Comparison of ENCODE assay signal across 2 cellular contexts in the genomic region with DNA sequence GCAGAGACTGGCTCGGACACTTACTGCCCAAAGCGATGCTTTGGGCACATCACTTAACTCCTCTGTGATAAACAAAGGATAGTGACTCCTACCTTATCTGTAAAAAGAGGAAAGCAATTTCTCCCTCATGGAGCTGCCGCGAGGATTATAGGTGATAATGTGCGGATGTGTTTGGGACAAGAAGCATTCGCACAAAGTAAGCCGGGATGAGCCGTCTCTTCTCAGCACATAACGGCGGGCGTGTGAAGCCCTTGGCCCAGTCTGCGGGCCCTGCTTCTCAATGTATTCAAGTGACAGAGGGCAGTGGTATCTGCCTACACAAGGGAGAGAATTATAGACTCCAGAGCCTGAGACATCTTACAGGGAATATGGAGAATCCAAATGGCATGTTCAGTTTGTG.
TF ChIP-seq lines count a peak whose summit lies in the region.

No MANE protein-coding gene starts in this region.

TF ChIP-seq in GM23338, 12 proteins besides CTCF, POLR2A, EP300 and RAD21:
- TF ChIP-seq REST (IDR thresholded peaks at IDR 0.05; ENCODE audit: unreplicated experiment) (no peak), STAT1 (IDR thresholded peaks at IDR 0.05; ENCODE audit: unreplicated experiment) (no peak)

TF ChIP-seq in HepG2, 621 proteins besides CTCF, POLR2A, EP300 and RAD21 (continued from another document):
- TF ChIP-seq, protein P1, sequence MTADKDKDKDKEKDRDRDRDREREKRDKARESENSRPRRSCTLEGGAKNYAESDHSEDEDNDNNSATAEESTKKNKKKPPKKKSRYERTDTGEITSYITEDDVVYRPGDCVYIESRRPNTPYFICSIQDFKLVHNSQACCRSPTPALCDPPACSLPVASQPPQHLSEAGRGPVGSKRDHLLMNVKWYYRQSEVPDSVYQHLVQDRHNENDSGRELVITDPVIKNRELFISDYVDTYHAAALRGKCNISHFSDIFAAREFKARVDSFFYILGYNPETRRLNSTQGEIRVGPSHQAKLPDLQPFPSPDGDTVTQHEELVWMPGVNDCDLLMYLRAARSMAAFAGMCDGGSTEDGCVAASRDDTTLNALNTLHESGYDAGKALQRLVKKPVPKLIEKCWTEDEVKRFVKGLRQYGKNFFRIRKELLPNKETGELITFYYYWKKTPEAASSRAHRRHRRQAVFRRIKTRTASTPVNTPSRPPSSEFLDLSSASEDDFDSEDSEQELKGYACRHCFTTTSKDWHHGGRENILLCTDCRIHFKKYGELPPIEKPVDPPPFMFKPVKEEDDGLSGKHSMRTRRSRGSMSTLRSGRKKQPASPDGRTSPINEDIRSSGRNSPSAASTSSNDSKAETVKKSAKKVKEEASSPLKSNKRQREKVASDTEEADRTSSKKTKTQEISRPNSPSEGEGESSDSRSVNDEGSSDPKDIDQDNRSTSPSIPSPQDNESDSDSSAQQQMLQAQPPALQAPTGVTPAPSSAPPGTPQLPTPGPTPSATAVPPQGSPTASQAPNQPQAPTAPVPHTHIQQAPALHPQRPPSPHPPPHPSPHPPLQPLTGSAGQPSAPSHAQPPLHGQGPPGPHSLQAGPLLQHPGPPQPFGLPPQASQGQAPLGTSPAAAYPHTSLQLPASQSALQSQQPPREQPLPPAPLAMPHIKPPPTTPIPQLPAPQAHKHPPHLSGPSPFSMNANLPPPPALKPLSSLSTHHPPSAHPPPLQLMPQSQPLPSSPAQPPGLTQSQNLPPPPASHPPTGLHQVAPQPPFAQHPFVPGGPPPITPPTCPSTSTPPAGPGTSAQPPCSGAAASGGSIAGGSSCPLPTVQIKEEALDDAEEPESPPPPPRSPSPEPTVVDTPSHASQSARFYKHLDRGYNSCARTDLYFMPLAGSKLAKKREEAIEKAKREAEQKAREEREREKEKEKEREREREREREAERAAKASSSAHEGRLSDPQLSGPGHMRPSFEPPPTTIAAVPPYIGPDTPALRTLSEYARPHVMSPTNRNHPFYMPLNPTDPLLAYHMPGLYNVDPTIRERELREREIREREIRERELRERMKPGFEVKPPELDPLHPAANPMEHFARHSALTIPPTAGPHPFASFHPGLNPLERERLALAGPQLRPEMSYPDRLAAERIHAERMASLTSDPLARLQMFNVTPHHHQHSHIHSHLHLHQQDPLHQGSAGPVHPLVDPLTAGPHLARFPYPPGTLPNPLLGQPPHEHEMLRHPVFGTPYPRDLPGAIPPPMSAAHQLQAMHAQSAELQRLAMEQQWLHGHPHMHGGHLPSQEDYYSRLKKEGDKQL (CRISPR knock-in tag; IDR thresholded peaks at IDR 0.05; ENCODE audit: low read depth): no peak
